18 cellular contexts compared by ENCODE assay signal in genomic region chr20:42740191-42740870, GRCh38.
"Had no signal": no experiment of that assay in that cellular context is flagged by ENCODE, and none has a peak within 500 bp of the region (broad histone marks: within the 10 kb centered on the region; RNA-seq: fewer than 3 reads in every experiment).

No MANE protein-coding gene starts in this region.

- H3K36me3 ChIP-seq: cardiac muscle cell, left lung, neural progenitor cell, spleen, tibial artery had no signal

- H3K4me3 ChIP-seq: cardiac muscle cell, dorsolateral prefrontal cortex, hepatocyte, left lung, neural progenitor cell, spleen, tibial artery had no signal

- H3K27ac Mint-ChIP-seq: activated naive CD4-positive, alpha-beta T cell treated with anti-CD3 and anti-CD28 coated beads, Interleukin-2, amount 50 U/mL, for 24 hours; memory B cell; naive thymus-derived CD4-positive, alpha-beta T cell; neural progenitor cell; stimulated activated naive B cell treated with anti-CD40 and anti-IgM and Interleukin-4, amounts not matched to agents 10 μg/mL and 1 μg/mL and 100 μg/mL, for 72 hours had no signal

- H2AFZ ChIP-seq: hepatocyte, neural progenitor cell had no signal

- H3K4me3 Mint-ChIP-seq: activated naive CD4-positive, alpha-beta T cell treated with anti-CD3 and anti-CD28 coated beads, Interleukin-2, amount 50 U/mL, for 24 hours; memory B cell; naive thymus-derived CD4-positive, alpha-beta T cell; neural progenitor cell; stimulated activated naive B cell treated with anti-CD40 and anti-IgM and Interleukin-4, amounts not matched to agents 10 μg/mL and 1 μg/mL and 100 μg/mL, for 72 hours had no signal

- H3K27me3 Mint-ChIP-seq: activated naive CD4-positive, alpha-beta T cell treated with anti-CD3 and anti-CD28 coated beads, Interleukin-2, amount 50 U/mL, for 24 hours; memory B cell; stimulated activated naive B cell treated with anti-CD40 and anti-IgM and Interleukin-4, amounts not matched to agents 10 μg/mL and 1 μg/mL and 100 μg/mL, for 72 hours had no signal

- DNase-seq: activated CD4-positive, alpha-beta T cell treated with anti-CD3 and anti-CD28 coated beads, Interleukin-2, amount 50 U/mL, for 4 hours; activated CD4-positive, CD25-positive, alpha-beta regulatory T cell treated with anti-CD3 and anti-CD28 coated beads, Interleukin-2, amount 50 U/mL, for 72 hours; activated gamma-delta T cell; kidney; left lung; naive thymus-derived CD4-positive, alpha-beta T cell; spleen; stimulated activated naive B cell treated with anti-CD40 and anti-IgM and Interleukin-4, amounts not matched to agents 10 μg/mL and 1 μg/mL and 100 μg/mL, for 72 hours; SW 1271; T-helper 2 cell; tibial artery had no signal

- H3K9ac ChIP-seq: neural progenitor cell had no signal

- H3K4me1 ChIP-seq: left lung, neural progenitor cell, spleen had no signal

- H3K27me3 ChIP-seq: cardiac muscle cell, dorsolateral prefrontal cortex, hepatocyte, left lung, neural progenitor cell, tibial artery had no signal

- H3K36me3 Mint-ChIP-seq: activated naive CD4-positive, alpha-beta T cell treated with anti-CD3 and anti-CD28 coated beads, Interleukin-2, amount 50 U/mL, for 24 hours; memory B cell; naive thymus-derived CD4-positive, alpha-beta T cell; neural progenitor cell; stimulated activated naive B cell treated with anti-CD40 and anti-IgM and Interleukin-4, amounts not matched to agents 10 μg/mL and 1 μg/mL and 100 μg/mL, for 72 hours had no signal

- H3K4me2 ChIP-seq: hepatocyte, neural progenitor cell had no signal

- ATAC-seq: naive thymus-derived CD4-positive, alpha-beta T cell; stimulated activated naive B cell treated with anti-CD40 and anti-IgM and Interleukin-4, amounts not matched to agents 10 μg/mL and 1 μg/mL and 100 μg/mL, for 72 hours had no signal

- H3K4me1 Mint-ChIP-seq: activated naive CD4-positive, alpha-beta T cell treated with anti-CD3 and anti-CD28 coated beads, Interleukin-2, amount 50 U/mL, for 24 hours; memory B cell; naive thymus-derived CD4-positive, alpha-beta T cell; stimulated activated naive B cell treated with anti-CD40 and anti-IgM and Interleukin-4, amounts not matched to agents 10 μg/mL and 1 μg/mL and 100 μg/mL, for 72 hours had no signal

- H3K27ac ChIP-seq: cardiac muscle cell, dorsolateral prefrontal cortex, hepatocyte, left lung, neural progenitor cell, spleen, tibial artery, VCaP had no signal
